Comparison of ENCODE assay signal across 23 cellular contexts in the genomic region with DNA sequence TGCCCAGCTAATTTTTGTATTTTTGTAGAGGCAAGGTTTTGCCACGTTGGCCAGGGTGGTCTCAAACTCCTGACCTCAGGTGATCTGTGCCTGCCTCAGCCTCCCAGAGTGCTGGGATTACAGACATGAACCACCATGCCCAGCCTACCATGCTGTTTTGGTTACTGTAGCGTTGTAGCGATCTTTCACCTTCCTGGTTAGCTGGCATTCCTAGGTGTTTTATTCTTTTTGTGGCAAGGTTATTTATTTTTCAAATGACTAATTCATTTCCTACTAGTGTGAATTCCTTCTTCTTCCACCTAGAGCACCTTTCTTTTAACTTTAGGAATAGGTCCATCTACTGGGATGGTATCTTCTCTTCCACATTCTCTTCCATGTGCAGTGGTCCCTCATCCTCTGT. TPM values are rescaled to one million over a fixed set of nuclear protein-coding genes. Genes with fewer than 3 reads are reported as not detected.
"Had no signal": no experiment of that assay in that cellular context is flagged by ENCODE, and none has a peak within 500 bp of the region (broad histone marks: within the 10 kb centered on the region; RNA-seq: fewer than 3 reads in every experiment).

No MANE protein-coding gene starts in this region.

- H3K4me1 ChIP-seq: adrenal gland had no signal

- H3K9me3 ChIP-seq: adrenal gland had no signal

- ATAC-seq: activated CD8-positive, alpha-beta T cell treated with anti-CD3 and anti-CD28 coated beads, Interleukin-2, amount 10 ng/mL, durations not matched to agents 7 days and 5 days had no signal

- DNase-seq: activated CD4-positive, alpha-beta T cell treated with anti-CD3 and anti-CD28 coated beads for 48 hours; activated CD4-positive, alpha-beta T cell treated with anti-CD3 and anti-CD28 coated beads, Interleukin-2, amount 50 U/mL, for 4 hours; activated CD4-positive, CD25-positive, alpha-beta regulatory T cell treated with anti-CD3 and anti-CD28 coated beads, Interleukin-2, amount 50 U/mL, for 72 hours; activated CD8-positive, alpha-beta memory T cell treated with anti-CD3 and anti-CD28 coated beads, Interleukin-2, amount 50 U/mL, for 48 hours; activated CD8-positive, alpha-beta T cell treated with anti-CD3 and anti-CD28 coated beads, Interleukin-2, amount 10 ng/mL, durations not matched to agents 7 days and 5 days; activated naive CD4-positive, alpha-beta T cell treated with anti-CD3 and anti-CD28 coated beads, Interleukin-2, amount 50 U/mL, for 16 hours; activated naive CD8-positive, alpha-beta T cell treated with anti-CD3 and anti-CD28 coated beads, Interleukin-2, amount 10 ng/mL, durations not matched to agents 7 days and 5 days; activated T-cell treated with anti-CD3 and anti-CD28 coated beads, Interleukin-2, amount 50 U/mL, for 1 hour; adrenal gland; anterior cingulate cortex; caudate nucleus; NCI-H1048; NCI-H146; NCI-H187 treated with DMSO at 0.1 percent for 48 hours; NCI-H345; NCI-H510A; NCI-H526 treated with DMSO at 0.1 percent for 48 hours; NCI-H82; NK-92 treated with Interleukin-12 subunit alpha and Interleukin-12 subunit beta, amount 100 ng/mL, for 24 hours; OCI-M1; SHP77 treated with DMSO at 0.1 percent for 48 hours had no signal

- H3K4me3 Mint-ChIP-seq: activated CD8-positive, alpha-beta T cell treated with anti-CD3 and anti-CD28 coated beads, Interleukin-2, amount 10 ng/mL, durations not matched to agents 7 days and 5 days; activated naive CD8-positive, alpha-beta T cell treated with anti-CD3 and anti-CD28 coated beads, Interleukin-2, amount 10 ng/mL, durations not matched to agents 7 days and 5 days; T-helper 1 cell treated with Interleukin-12 subunit alpha and Interleukin-12 subunit beta and Interleukin-4 antibody, amounts not matched to agents 30 μg/mL and 1 μg/mL, for 36 hours had no signal

- H3K27ac ChIP-seq: adrenal gland had no signal

- H3K27ac Mint-ChIP-seq: activated CD8-positive, alpha-beta T cell treated with anti-CD3 and anti-CD28 coated beads, Interleukin-2, amount 10 ng/mL, durations not matched to agents 7 days and 5 days; activated naive CD8-positive, alpha-beta T cell treated with anti-CD3 and anti-CD28 coated beads, Interleukin-2, amount 10 ng/mL, durations not matched to agents 7 days and 5 days; T-helper 1 cell treated with Interleukin-12 subunit alpha and Interleukin-12 subunit beta and Interleukin-4 antibody, amounts not matched to agents 30 μg/mL and 1 μg/mL, for 36 hours had no signal

- H3K27me3 ChIP-seq: adrenal gland had no signal

- H3K36me3 ChIP-seq: adrenal gland had no signal

- H3K27me3 Mint-ChIP-seq: activated naive CD8-positive, alpha-beta T cell treated with anti-CD3 and anti-CD28 coated beads, Interleukin-2, amount 10 ng/mL, durations not matched to agents 7 days and 5 days had no signal

- H3K4me3 ChIP-seq: adrenal gland had no signal

RNA-seq across cellular contexts. Expression of gene TMEM200B, which starts 29.3 kb away (rescaled TPM):
- total RNA-seq: activated CD8-positive, alpha-beta T cell treated with anti-CD3 and anti-CD28 coated beads, Interleukin-2, amount 10 ng/mL, durations not matched to agents 7 days and 5 days; activated naive CD8-positive, alpha-beta T cell treated with anti-CD3 and anti-CD28 coated beads, Interleukin-2, amount 10 ng/mL, durations not matched to agents 7 days and 5 days; SK-MEL-5 had no signal
